In genomic region chr9:123807241-123807640, GRCh38 we compare ENCODE assay signal across 21 cellular contexts.
"Had no signal": no experiment of that assay in that cellular context is flagged by ENCODE, and none has a peak within 500 bp of the region (broad histone marks: within the 10 kb centered on the region; RNA-seq: fewer than 3 reads in every experiment).

No MANE protein-coding gene starts in this region.

- H3K27ac ChIP-seq: brain microvascular endothelial cell, esophagus muscularis mucosa, gastrocnemius medialis, left lung, parathyroid adenoma, sigmoid colon, stomach, vagina had no signal

- H3K36me3 ChIP-seq: brain microvascular endothelial cell, esophagus muscularis mucosa, gastrocnemius medialis, left lung, sigmoid colon, stomach, vagina had no signal

- H3K4me3 ChIP-seq: esophagus muscularis mucosa, gastrocnemius medialis, left lung, sigmoid colon, stomach, vagina had no signal

- H3K27me3 ChIP-seq: brain microvascular endothelial cell, esophagus muscularis mucosa, gastrocnemius medialis, left lung, sigmoid colon, stomach, vagina had no signal

- H2AFZ ChIP-seq: parathyroid adenoma had no signal

- H3K4me1 ChIP-seq: esophagus muscularis mucosa, gastrocnemius medialis, left lung, parathyroid adenoma, sigmoid colon, stomach, vagina had no signal

- H3K9ac ChIP-seq: parathyroid adenoma had no signal

- H3K9me3 ChIP-seq: esophagus muscularis mucosa, gastrocnemius medialis, left lung, sigmoid colon, stomach, vagina had no signal

- DNase-seq: activated B cell treated with CpG ODN at 0.5 μM for 24 hours; activated CD4-positive, alpha-beta memory T cell treated with anti-CD3 and anti-CD28 coated beads for 36 hours; activated CD4-positive, alpha-beta T cell treated with anti-CD3 and anti-CD28 coated beads for 4 hours; activated naive CD4-positive, alpha-beta T cell; activated naive CD8-positive, alpha-beta T cell treated with anti-CD3 and anti-CD28 coated beads, Interleukin-2, amount 10 ng/mL, durations not matched to agents 7 days and 5 days; activated T-cell treated with anti-CD3 and anti-CD28 coated beads for 4 hours; brain microvascular endothelial cell; cerebellar nuclear complex; effector CD4-positive, alpha-beta T cell; gastrocnemius medialis; head of caudate nucleus; left lung; midbrain; sigmoid colon; stimulated activated CD4-positive, alpha-beta T cell treated with anti-CD3 and anti-CD28 coated beads, Interleukin-4, amount 100 ng/mL, for 24 hours; stomach; trophoblast cell had no signal

- FAIRE-seq: TTC549 had no signal
